Comparison of ENCODE assay signal across 1 cellular context in the genomic region with DNA sequence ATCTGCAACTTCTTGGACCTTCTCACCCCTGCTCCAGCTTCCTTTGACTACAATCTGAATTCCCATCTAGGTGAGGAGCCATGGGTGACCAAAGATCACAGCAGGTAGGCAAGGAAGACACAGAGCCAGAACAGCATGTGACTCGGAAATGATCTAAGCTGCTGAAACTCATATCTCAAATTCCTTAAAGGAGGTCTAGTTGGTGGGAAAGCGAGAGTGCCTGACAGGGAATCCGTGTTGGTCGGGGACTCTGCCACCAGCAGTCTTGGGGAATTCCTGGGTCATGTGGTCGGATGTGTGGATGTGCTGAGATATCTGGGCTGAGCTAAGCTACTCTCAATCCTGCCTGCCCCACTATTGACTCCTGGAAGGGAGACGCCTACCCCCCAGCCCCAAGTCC.
A peak's percentile ranks its signal among the peaks of the same experiment; 100 is the strongest.
TF ChIP-seq lines count a peak whose summit lies in the region.

No MANE protein-coding gene starts in this region.

TF ChIP-seq in K562, 482 proteins besides CTCF, POLR2A, EP300 and RAD21:
- TF ChIP-seq NCOA4 (IDR thresholded peaks at IDR 0.05; ENCODE audit: partially characterized antibody) (no peak), PHB2 (IDR thresholded peaks at IDR 0.05; ENCODE audit: low read depth) (no peak), FOXK2 (conservative IDR thresholded peaks at IDR 0.05 in 1 of 2, IDR thresholded peaks at IDR 0.05 in 1 of 2; ENCODE audit: low read depth in 2 of 2) (no peak), ZNF146 (CRISPR knock-in tag; IDR thresholded peaks at IDR 0.05; ENCODE audit: unreplicated experiment) (no peak), ZBTB40 (IDR thresholded peaks at IDR 0.05) (no peak), ZBTB40 (CRISPR knock-in tag; IDR thresholded peaks at IDR 0.05) (peak; percentile 19; the same call in 1 of the 2 replicates), BHLHE40 (IDR thresholded peaks at IDR 0.05; ENCODE audit: low read length) (peak; percentile 2; the same call in 1 of the 2 replicates), MNT (conservative IDR thresholded peaks at IDR 0.05) (no peak), ZNF253 (CRISPR knock-in tag; conservative IDR thresholded peaks at IDR 0.05) (no peak), ZNF639 (CRISPR knock-in tag; conservative IDR thresholded peaks at IDR 0.05 in 1 of 2, IDR thresholded peaks at IDR 0.05 in 1 of 2) (0 out of 4 replicates have a peak, but pooled peaks of 1 of the 2 experiments have one; percentile 38)
